Comparison of ENCODE assay signal across 20 cellular contexts in genomic region chr11:78074756-78075155, GRCh38. TPM values are rescaled to one million over a fixed set of nuclear protein-coding genes. Genes with fewer than 3 reads are reported as not detected.
A peak's percentile ranks its signal among the peaks of the same experiment; 100 is the strongest.
DNase-seq lines count a peak whose midpoint lies in the region; ATAC-seq and TF ChIP-seq lines count a peak whose summit lies in the region.
"Had no signal": no experiment of that assay in that cellular context is flagged by ENCODE, and none has a peak within 500 bp of the region (broad histone marks: within the 10 kb centered on the region; RNA-seq: fewer than 3 reads in every experiment).

No MANE protein-coding gene starts in this region.

- 51 to 61% (median 59%) methylated on average over 6 of the region's 6 CpGs for WGBS in stomach, 5 donors

- CTCF ChIA-PET in activated naive CD4-positive, alpha-beta T cell treated with anti-CD3 and anti-CD28 coated beads, Interleukin-2, amount 10 ng/mL, durations not matched to agents 7 days and 5 days (lab: Charles Lee), result no interaction called here

- H3K4me1 Mint-ChIP-seq in activated naive CD4-positive, alpha-beta T cell treated with anti-CD3 and anti-CD28 coated beads, Interleukin-2, amount 50 U/mL, for 24 hours, result peaks cover 46% of the 10 kb centered on the region
- peaks cover 36% of the 10 kb centered on the region for H3K4me1 Mint-ChIP-seq in activated naive CD4-positive, alpha-beta T cell treated with anti-CD3 and anti-CD28 coated beads, Interleukin-2, amount 10 ng/mL, durations not matched to agents 7 days and 5 days
- H3K4me1 Mint-ChIP-seq in activated T-helper 17 cell treated with anti-CD3 and anti-CD28 coated beads, Interleukin-2, amount 50 U/mL, for 72 hours, result peaks cover 20% of the 10 kb centered on the region
- peaks cover 34% of the 10 kb centered on the region for H3K4me1 Mint-ChIP-seq in stimulated activated effector memory CD8-positive, alpha-beta T cell treated with anti-CD3 and anti-CD28 coated beads, Interleukin-12 subunit alpha, Interleukin-12 subunit beta, amount 100 ng/mL, for 72 hours

- H3K27ac ChIP-seq in stomach, result no peak overlapping the region
- H3K27ac ChIP-seq: coronary artery, foreskin keratinocyte had no signal

- peaks cover 29 to 47% (median 46%) of the 10 kb centered on the region in 4 donors for H3K4me1 ChIP-seq in stomach

- intact Hi-C loops in stomach (cut with DNase I; ENCODE audit: low total_unique reads), result no loop called here

- peaks cover 11 to 37% (median 34%) of the 10 kb centered on the region in 4 donors for H3K36me3 ChIP-seq in stomach

- no peaks in the 10 kb centered on the region for H3K9me3 ChIP-seq in stomach

- H3K27ac Mint-ChIP-seq in activated naive CD4-positive, alpha-beta T cell treated with anti-CD3 and anti-CD28 coated beads, Interleukin-2, amount 50 U/mL, for 24 hours, result peak overlapping the region; percentile 17
- H3K27ac Mint-ChIP-seq in activated naive CD4-positive, alpha-beta T cell treated with anti-CD3 and anti-CD28 coated beads, Interleukin-2, amount 10 ng/mL, durations not matched to agents 7 days and 5 days, result no peak overlapping the region
- H3K27ac Mint-ChIP-seq in activated T-helper 17 cell treated with anti-CD3 and anti-CD28 coated beads, Interleukin-2, amount 50 U/mL, for 72 hours, result peak overlapping the region; percentile 25
- H3K27ac Mint-ChIP-seq in stimulated activated effector memory CD8-positive, alpha-beta T cell treated with anti-CD3 and anti-CD28 coated beads, Interleukin-12 subunit alpha, Interleukin-12 subunit beta, amount 100 ng/mL, for 72 hours, result peak overlapping the region; percentile 53
- H3K27ac Mint-ChIP-seq: T-helper 1 cell treated with Interleukin-12 subunit alpha and Interleukin-12 subunit beta and Interleukin-4 antibody, amounts not matched to agents 30 μg/mL and 1 μg/mL, for 36 hours; WTC11 had no signal

- H3K4me3 Mint-ChIP-seq in activated naive CD4-positive, alpha-beta T cell treated with anti-CD3 and anti-CD28 coated beads, Interleukin-2, amount 50 U/mL, for 24 hours, result no peak overlapping the region
- no peak overlapping the region for H3K4me3 Mint-ChIP-seq in activated naive CD4-positive, alpha-beta T cell treated with anti-CD3 and anti-CD28 coated beads, Interleukin-2, amount 10 ng/mL, durations not matched to agents 7 days and 5 days
- H3K4me3 Mint-ChIP-seq in activated T-helper 17 cell treated with anti-CD3 and anti-CD28 coated beads, Interleukin-2, amount 50 U/mL, for 72 hours, result no peak overlapping the region
- no peak overlapping the region for H3K4me3 Mint-ChIP-seq in stimulated activated effector memory CD8-positive, alpha-beta T cell treated with anti-CD3 and anti-CD28 coated beads, Interleukin-12 subunit alpha, Interleukin-12 subunit beta, amount 100 ng/mL, for 72 hours
- H3K4me3 Mint-ChIP-seq: T-helper 1 cell treated with Interleukin-12 subunit alpha and Interleukin-12 subunit beta and Interleukin-4 antibody, amounts not matched to agents 30 μg/mL and 1 μg/mL, for 36 hours; WTC11 had no signal

- no peaks in the 10 kb centered on the region for H3K27me3 ChIP-seq in stomach
- H3K27me3 ChIP-seq: foreskin keratinocyte had no signal

- no peaks in the 10 kb centered on the region for H3K27me3 Mint-ChIP-seq in activated naive CD4-positive, alpha-beta T cell treated with anti-CD3 and anti-CD28 coated beads, Interleukin-2, amount 50 U/mL, for 24 hours
- H3K27me3 Mint-ChIP-seq in activated naive CD4-positive, alpha-beta T cell treated with anti-CD3 and anti-CD28 coated beads, Interleukin-2, amount 10 ng/mL, durations not matched to agents 7 days and 5 days, result no peaks in the 10 kb centered on the region
- H3K27me3 Mint-ChIP-seq in activated T-helper 17 cell treated with anti-CD3 and anti-CD28 coated beads, Interleukin-2, amount 50 U/mL, for 72 hours, result no peaks in the 10 kb centered on the region

- no peaks in the 10 kb centered on the region for H3K9me3 Mint-ChIP-seq in activated naive CD4-positive, alpha-beta T cell treated with anti-CD3 and anti-CD28 coated beads, Interleukin-2, amount 50 U/mL, for 24 hours
- H3K9me3 Mint-ChIP-seq in activated naive CD4-positive, alpha-beta T cell treated with anti-CD3 and anti-CD28 coated beads, Interleukin-2, amount 10 ng/mL, durations not matched to agents 7 days and 5 days, result no peaks in the 10 kb centered on the region
- no peaks in the 10 kb centered on the region for H3K9me3 Mint-ChIP-seq in activated T-helper 17 cell treated with anti-CD3 and anti-CD28 coated beads, Interleukin-2, amount 50 U/mL, for 72 hours
- H3K9me3 Mint-ChIP-seq in stimulated activated effector memory CD8-positive, alpha-beta T cell treated with anti-CD3 and anti-CD28 coated beads, Interleukin-12 subunit alpha, Interleukin-12 subunit beta, amount 100 ng/mL, for 72 hours, result no peaks in the 10 kb centered on the region
- H3K9me3 Mint-ChIP-seq: T-helper 1 cell treated with Interleukin-12 subunit alpha and Interleukin-12 subunit beta and Interleukin-4 antibody, amounts not matched to agents 30 μg/mL and 1 μg/mL, for 36 hours; WTC11 had no signal

- TF ChIP-seq EP300 in Ishikawa (IDR thresholded peaks at IDR 0.05; ENCODE audit: borderline replicate concordance) (no peak), stomach (IDR thresholded peaks at IDR 0.05) (no peak)

- no peak for ATAC-seq in activated T-helper 17 cell treated with anti-CD3 and anti-CD28 coated beads, Interleukin-2, amount 50 U/mL, for 72 hours (replicated peaks)
- ATAC-seq in stimulated activated effector memory CD8-positive, alpha-beta T cell treated with anti-CD3 and anti-CD28 coated beads, Interleukin-12 subunit alpha, Interleukin-12 subunit beta, amount 100 ng/mL, for 72 hours, result no peak
- no peak for ATAC-seq in HG02885 (IDR thresholded peaks at IDR 0.05; ENCODE audit: poor library complexity, unreplicated experiment)
- ATAC-seq: foreskin keratinocyte, left colon, right cardiac atrium, WTC11 had no signal

- no peak for TF ChIP-seq RAD21 in Ishikawa (IDR thresholded peaks at IDR 0.05; ENCODE audit: low read depth)

- DNase-seq in activated naive CD4-positive, alpha-beta T cell treated with anti-CD3 and anti-CD28 coated beads, Interleukin-2, amount 10 ng/mL, durations not matched to agents 7 days and 5 days, result no peak
- no peak for DNase-seq in stimulated activated effector memory CD8-positive, alpha-beta T cell treated with anti-CD3 and anti-CD28 coated beads, Interleukin-12 subunit alpha, Interleukin-12 subunit beta, amount 100 ng/mL, for 72 hours (ENCODE audit: low spot score in 2 of 2)
- DNase-seq in cerebellar nuclear complex (lab: John Stamatoyannopoulos, UW) (no peak), stomach (no peak)
- DNase-seq: activated gamma-delta T cell treated with Interleukin-2 at 50 U/mL for 16 hours, COR-L47, foreskin keratinocyte, left colon, NCI-H226, right cardiac atrium, SHP77 had no signal

- H3K4me3 ChIP-seq in stomach, result no peak overlapping the region
- H3K4me3 ChIP-seq: coronary artery had no signal

- no peak for TF ChIP-seq CTCF in stomach (IDR thresholded peaks at IDR 0.05)

- H3K36me3 Mint-ChIP-seq in activated naive CD4-positive, alpha-beta T cell treated with anti-CD3 and anti-CD28 coated beads, Interleukin-2, amount 50 U/mL, for 24 hours, result peaks cover 9% of the 10 kb centered on the region
- H3K36me3 Mint-ChIP-seq in activated naive CD4-positive, alpha-beta T cell treated with anti-CD3 and anti-CD28 coated beads, Interleukin-2, amount 10 ng/mL, durations not matched to agents 7 days and 5 days, result peaks cover 39% of the 10 kb centered on the region
- peaks cover 45% of the 10 kb centered on the region for H3K36me3 Mint-ChIP-seq in activated T-helper 17 cell treated with anti-CD3 and anti-CD28 coated beads, Interleukin-2, amount 50 U/mL, for 72 hours (ENCODE audit: low read depth)
- peaks cover 52% of the 10 kb centered on the region for H3K36me3 Mint-ChIP-seq in stimulated activated effector memory CD8-positive, alpha-beta T cell treated with anti-CD3 and anti-CD28 coated beads, Interleukin-12 subunit alpha, Interleukin-12 subunit beta, amount 100 ng/mL, for 72 hours

- TF ChIP-seq POLR2A in stomach (IDR thresholded peaks at IDR 0.05), result no peak

TF ChIP-seq in Ishikawa, 13 proteins besides CTCF, POLR2A, EP300 and RAD21:
- TF ChIP-seq NFIC (IDR thresholded peaks at IDR 0.05) (0 out of 2 replicates have a peak, but pooled peaks have one; percentile 24), REST (IDR thresholded peaks at IDR 0.05; ENCODE audit: low read depth) (no peak)

RNA-seq across cellular contexts. Expression of gene NDUFC2, which starts 4.9 kb away (rescaled TPM):
- 100 to 1,000 TPM in 1 of 2 donors, 10 to 100 TPM in 1; 80.5 to 149 TPM for total RNA-seq in activated T-helper 17 cell treated with anti-CD3 and anti-CD28 coated beads, Interleukin-2, amount 50 U/mL, for 72 hours
- 100 to 1,000 TPM in 2 of 5 donors, 10 to 100 TPM in 2, not detected in 1; 53.6 to 336 (median 92.4) TPM for total RNA-seq in stomach
- 100 to 1,000 TPM; 110 to 121 (median 119) TPM for polyA plus RNA-seq in stomach

RNA-seq across cellular contexts. Expression of gene THRSP, which starts 11.1 kb away (rescaled TPM):
- not detected for total RNA-seq in activated T-helper 17 cell treated with anti-CD3 and anti-CD28 coated beads, Interleukin-2, amount 50 U/mL, for 72 hours
- under 1 TPM in 1 of 5 donors, not detected in 4; 0.55 TPM for total RNA-seq in stomach
- 1 to 10 TPM in 1 of 3 donors, under 1 TPM in 1, not detected in 1; 0.33 to 1.4 TPM for polyA plus RNA-seq in stomach
- total RNA-seq: astrocyte, endothelial cell of umbilical vein, foreskin keratinocyte, WTC11 had no signal
- polyA plus RNA-seq: endothelial cell of umbilical vein, foreskin keratinocyte had no signal

RNA-seq across cellular contexts. Expression of gene KCTD14, which starts 51.7 kb away (rescaled TPM):
- total RNA-seq in activated T-helper 17 cell treated with anti-CD3 and anti-CD28 coated beads, Interleukin-2, amount 50 U/mL, for 72 hours, result under 1 TPM in 1 of 2 donors, not detected in 1; 0.21 TPM
- total RNA-seq in stomach, result 10 to 100 TPM in 4 of 5 donors, 1 to 10 TPM in 1; 2.3 to 62.0 (median 14.7) TPM
- 10 to 100 TPM in 2 of 3 donors, 1 to 10 TPM in 1; 8.9 to 27.2 (median 13.3) TPM for polyA plus RNA-seq in stomach
